Comparison of ENCODE assay signal across 8 cellular contexts in the genomic region with DNA sequence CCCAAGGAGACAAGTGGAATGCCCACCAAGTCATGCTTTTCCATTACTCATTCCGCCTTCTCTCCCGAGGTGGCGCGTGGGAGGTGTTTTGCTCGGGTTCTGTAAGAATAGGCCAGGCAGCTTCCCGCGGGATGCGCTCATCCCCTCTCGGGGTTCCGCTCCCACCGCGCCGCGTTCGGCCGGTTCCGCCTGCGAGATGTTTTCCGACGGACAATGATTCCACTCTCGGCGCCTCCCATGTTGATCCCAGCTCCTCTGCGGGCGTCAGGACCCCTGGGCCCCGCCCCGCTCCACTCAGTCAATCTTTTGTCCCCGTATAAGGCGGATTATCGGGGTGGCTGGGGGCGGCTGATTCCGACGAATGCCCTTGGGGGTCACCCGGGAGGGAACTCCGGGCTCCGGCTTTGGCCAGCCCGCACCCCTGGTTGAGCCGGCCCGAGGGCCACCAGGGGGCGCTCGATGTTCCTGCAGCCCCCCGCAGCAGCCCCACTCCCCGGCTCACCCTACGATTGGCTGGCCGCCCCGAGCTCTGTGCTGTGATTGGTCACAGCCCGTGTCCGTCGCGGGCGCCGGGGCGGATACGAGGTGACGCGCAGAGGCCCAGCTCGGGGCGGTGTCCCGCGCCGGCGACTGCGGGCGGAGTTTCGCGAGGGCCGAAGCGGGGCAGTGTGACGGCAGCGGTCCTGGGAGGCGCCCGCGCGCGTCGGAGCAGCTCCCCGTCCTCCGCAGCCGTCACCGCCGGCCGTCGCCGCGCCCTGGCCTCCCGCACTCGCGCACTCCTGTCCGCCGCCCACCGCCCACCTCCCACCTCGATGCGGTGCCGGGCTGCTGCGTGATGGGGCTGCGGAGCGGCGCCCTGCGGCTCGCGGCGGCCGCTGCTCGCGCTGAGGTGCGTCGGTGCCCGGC. TPM values are rescaled to one million over a fixed set of nuclear protein-coding genes. Genes with fewer than 3 reads are reported as not detected.
DNase-seq lines count a peak whose midpoint lies in the region; ATAC-seq and TF ChIP-seq lines count a peak whose summit lies in the region.

KIF1B (plus strand) TSS at position 666 of the 906 bp plus-strand sequence. CDS start 21,759 bp downstream, outside the sequence.

- peaks cover 20% of the 10 kb centered on the region for H3K4me1 ChIP-seq in DOHH2 (ENCODE audit: control insufficient read depth, low read length)
- H3K4me1 ChIP-seq in naive thymus-derived CD4-positive, alpha-beta T cell (ENCODE audit: control insufficient read depth in 2 of 2, insufficient read depth in 2 of 2, low read length in 2 of 2), result peaks cover 5 to 15% of the 10 kb centered on the region in 2 donors

- peaks cover 36% of the 10 kb centered on the region for H3K27me3 ChIP-seq in DOHH2 (ENCODE audit: control insufficient read depth, low read length)
- H3K27me3 ChIP-seq in naive thymus-derived CD4-positive, alpha-beta T cell (ENCODE audit: control insufficient read depth in 2 of 2, insufficient read depth in 2 of 2, low read length in 2 of 2), result peaks cover 0 to 4% of the 10 kb centered on the region in 2 donors

- H3K4me2 ChIP-seq in DOHH2 (ENCODE audit: low read length), result peak within 1 kb of the TSS; percentile 73

- H3K27me3 Mint-ChIP-seq in activated T-helper 1 cell treated with anti-CD3 and anti-CD28 coated beads, Interleukin-12 subunit alpha, Interleukin-12 subunit beta, Interleukin-2, Interleukin-4 antibody, amounts not matched to agents 30 ng/mL and 10 ng/mL and 1 ng/mL, durations not matched to agents 14 hours and 24 hours and 36 hours (ENCODE audit: insufficient read depth), result peaks cover 12% of the 10 kb centered on the region
- peaks cover 0 to 8% (median 0%) of the 10 kb centered on the region in 5 donors for H3K27me3 Mint-ChIP-seq in naive thymus-derived CD4-positive, alpha-beta T cell
- peaks cover 0 to 6% of the 10 kb centered on the region in 2 donors for H3K27me3 Mint-ChIP-seq in stimulated activated naive B cell treated with anti-CD40 and anti-IgM and Interleukin-4, amounts not matched to agents 10 μg/mL and 1 μg/mL and 100 μg/mL, for 72 hours

- peak within 1 kb of the TSS; percentile 92 for H3K4me3 Mint-ChIP-seq in activated T-helper 1 cell treated with anti-CD3 and anti-CD28 coated beads, Interleukin-12 subunit alpha, Interleukin-12 subunit beta, Interleukin-2, Interleukin-4 antibody, amounts not matched to agents 30 ng/mL and 10 ng/mL and 1 ng/mL, durations not matched to agents 14 hours and 24 hours and 36 hours
- H3K4me3 Mint-ChIP-seq in naive thymus-derived CD4-positive, alpha-beta T cell, result peak within 1 kb of the TSS; percentile 83 to 93 (median 90)
- H3K4me3 Mint-ChIP-seq in stimulated activated naive B cell treated with anti-CD40 and anti-IgM and Interleukin-4, amounts not matched to agents 10 μg/mL and 1 μg/mL and 100 μg/mL, for 72 hours, result peak within 1 kb of the TSS; percentile 96 to 98

- no peaks in the 10 kb centered on the region for H4K20me1 ChIP-seq in DOHH2 (ENCODE audit: control insufficient read depth, insufficient read depth, low read depth, low read length)

- H3K9me3 Mint-ChIP-seq in activated T-helper 1 cell treated with anti-CD3 and anti-CD28 coated beads, Interleukin-12 subunit alpha, Interleukin-12 subunit beta, Interleukin-2, Interleukin-4 antibody, amounts not matched to agents 30 ng/mL and 10 ng/mL and 1 ng/mL, durations not matched to agents 14 hours and 24 hours and 36 hours, result no peaks in the 10 kb centered on the region
- H3K9me3 Mint-ChIP-seq in naive thymus-derived CD4-positive, alpha-beta T cell, result no peaks in the 10 kb centered on the region
- H3K9me3 Mint-ChIP-seq in stimulated activated naive B cell treated with anti-CD40 and anti-IgM and Interleukin-4, amounts not matched to agents 10 μg/mL and 1 μg/mL and 100 μg/mL, for 72 hours, result no peaks in the 10 kb centered on the region

- H3K36me3 Mint-ChIP-seq in activated T-helper 1 cell treated with anti-CD3 and anti-CD28 coated beads, Interleukin-12 subunit alpha, Interleukin-12 subunit beta, Interleukin-2, Interleukin-4 antibody, amounts not matched to agents 30 ng/mL and 10 ng/mL and 1 ng/mL, durations not matched to agents 14 hours and 24 hours and 36 hours (ENCODE audit: low read depth), result no peaks in the 10 kb centered on the region
- no peaks in the 10 kb centered on the region for H3K36me3 Mint-ChIP-seq in naive thymus-derived CD4-positive, alpha-beta T cell
- H3K36me3 Mint-ChIP-seq in stimulated activated naive B cell treated with anti-CD40 and anti-IgM and Interleukin-4, amounts not matched to agents 10 μg/mL and 1 μg/mL and 100 μg/mL, for 72 hours, result no peaks in the 10 kb centered on the region

- peak; percentile 96 for DNase-seq in RKO (ENCODE audit: low spot score)
- peak; percentile 97 for DNase-seq in activated T-helper 1 cell treated with anti-CD3 and anti-CD28 coated beads, Interleukin-12 subunit alpha, Interleukin-12 subunit beta, Interleukin-2, Interleukin-4 antibody, amounts not matched to agents 30 ng/mL and 10 ng/mL and 1 ng/mL, durations not matched to agents 14 hours and 24 hours and 36 hours (ENCODE audit: low spot score)
- peak; percentile 99 for DNase-seq in fibroblast of gingiva (ENCODE audit: low read depth)
- DNase-seq in naive thymus-derived CD4-positive, alpha-beta T cell, result peak; percentile 93 to 98 (median 95)
- peak; percentile 97 for DNase-seq in stimulated activated naive B cell treated with anti-CD40 and anti-IgM and Interleukin-4, amounts not matched to agents 10 μg/mL and 1 μg/mL and 100 μg/mL, for 72 hours

- H3K9me2 ChIP-seq in DOHH2 (replicated peaks; ENCODE audit: control insufficient read depth, low read length), result no peaks in the 10 kb centered on the region

- intact Hi-C loops in activated T-helper 1 cell treated with anti-CD3 and anti-CD28 coated beads, Interleukin-12 subunit alpha, Interleukin-12 subunit beta, Interleukin-2, Interleukin-4 antibody, amounts not matched to agents 30 ng/mL and 10 ng/mL and 1 ng/mL, durations not matched to agents 14 hours and 24 hours and 36 hours (cut with micrococcal nuclease), result loop anchor here (1.0 to 5.0 kb wide), 11 partner anchors 27 to 583 kb away; partner anchors contain the start of genes CTNNBIP1, PEX14 and UBE4B
- intact Hi-C loops in naive thymus-derived CD4-positive, alpha-beta T cell (cut with micrococcal nuclease), result loop anchor here (1.0 to 10.0 kb wide), 9 partner anchors 75 to 285 kb away; partner anchors contain the start of genes DFFA (in 1 of the 2), LZIC (in 1 of the 2), NMNAT1 (in 1 of the 2) and PEX14 (in 1 of the 2)

- peaks cover 35% of the 10 kb centered on the region for H3K4me1 Mint-ChIP-seq in activated T-helper 1 cell treated with anti-CD3 and anti-CD28 coated beads, Interleukin-12 subunit alpha, Interleukin-12 subunit beta, Interleukin-2, Interleukin-4 antibody, amounts not matched to agents 30 ng/mL and 10 ng/mL and 1 ng/mL, durations not matched to agents 14 hours and 24 hours and 36 hours (ENCODE audit: low read depth)
- H3K4me1 Mint-ChIP-seq in naive thymus-derived CD4-positive, alpha-beta T cell, result peaks cover 14 to 37% (median 21%) of the 10 kb centered on the region in 7 donors
- H3K4me1 Mint-ChIP-seq in stimulated activated naive B cell treated with anti-CD40 and anti-IgM and Interleukin-4, amounts not matched to agents 10 μg/mL and 1 μg/mL and 100 μg/mL, for 72 hours, result peaks cover 12 to 37% of the 10 kb centered on the region in 2 donors

- no peaks in the 10 kb centered on the region for H3K79me2 ChIP-seq in DOHH2 (ENCODE audit: control insufficient read depth, low read length)

- H3K4me3 ChIP-seq in DOHH2 (ENCODE audit: low read length), result peak within 1 kb of the TSS; percentile 83
- peak within 1 kb of the TSS; percentile 94 for H3K4me3 ChIP-seq in naive thymus-derived CD4-positive, alpha-beta T cell (ENCODE audit: low read length)

- H3K27ac ChIP-seq in DOHH2 (ENCODE audit: low read depth, low read length), result no peak within 1 kb of the TSS
- H3K27ac ChIP-seq in KOPT-K1 (ENCODE audit: low read depth, low read length, poor library complexity, severe bottlenecking), result peak within 1 kb of the TSS; percentile 32
- peak within 1 kb of the TSS; percentile 75 for H3K27ac ChIP-seq in naive thymus-derived CD4-positive, alpha-beta T cell (ENCODE audit: low read depth, low read length)

- H3F3A ChIP-seq in DOHH2 (ENCODE audit: control insufficient read depth, insufficient read depth), result peaks cover 8% of the 10 kb centered on the region

- TF ChIP-seq CTCF in DOHH2 (IDR thresholded peaks at IDR 0.05; ENCODE audit: low read depth, low read length, poor library complexity, severe bottlenecking), result peak; percentile 92

- POLR2A ChIA-PET in naive thymus-derived CD4-positive, alpha-beta T cell (lab: Charles Lee), result interaction anchor here (0.6 to 1.4 kb wide), 4 partner anchors 10 to 308 kb away, joined by 3 to 10 read pairs (median 4); partner anchors contain the start of genes CENPS and PGD

- H3K9me3 ChIP-seq in DOHH2 (ENCODE audit: control insufficient read depth, insufficient read depth, low read length) (no peaks in the 10 kb centered on the region), KOPT-K1 (ENCODE audit: insufficient read depth, low read length, poor library complexity, severe bottlenecking) (no peaks in the 10 kb centered on the region)
- H3K9me3 ChIP-seq in naive thymus-derived CD4-positive, alpha-beta T cell (ENCODE audit: control insufficient read depth in 2 of 3, low read length in 3 of 3), result no peaks in the 10 kb centered on the region

- peak; percentile 95 for ATAC-seq in GM21786 (IDR thresholded peaks at IDR 0.05; ENCODE audit: unreplicated experiment)
- ATAC-seq in naive thymus-derived CD4-positive, alpha-beta T cell, result peak; percentile 99
- ATAC-seq in stimulated activated naive B cell treated with anti-CD40 and anti-IgM and Interleukin-4, amounts not matched to agents 10 μg/mL and 1 μg/mL and 100 μg/mL, for 72 hours (replicated peaks), result peak; percentile 98 to 99

- CTCF ChIA-PET in naive thymus-derived CD4-positive, alpha-beta T cell (lab: Charles Lee), result interaction anchor here (0.7 to 2.6 kb wide), 11 partner anchors 9 to 220 kb away, joined by 3 to 26 read pairs (median 3); partner anchors contain the start of gene CENPS

- peak within 1 kb of the TSS; percentile 83 for H3K27ac Mint-ChIP-seq in activated T-helper 1 cell treated with anti-CD3 and anti-CD28 coated beads, Interleukin-12 subunit alpha, Interleukin-12 subunit beta, Interleukin-2, Interleukin-4 antibody, amounts not matched to agents 30 ng/mL and 10 ng/mL and 1 ng/mL, durations not matched to agents 14 hours and 24 hours and 36 hours
- peak within 1 kb of the TSS; percentile 51 to 82 (median 67) for H3K27ac Mint-ChIP-seq in naive thymus-derived CD4-positive, alpha-beta T cell
- H3K27ac Mint-ChIP-seq in stimulated activated naive B cell treated with anti-CD40 and anti-IgM and Interleukin-4, amounts not matched to agents 10 μg/mL and 1 μg/mL and 100 μg/mL, for 72 hours, result peak within 1 kb of the TSS; percentile 96

- H3K36me3 ChIP-seq in DOHH2 (ENCODE audit: control insufficient read depth, low read length) (no peaks in the 10 kb centered on the region), KOPT-K1 (ENCODE audit: insufficient read depth, low read length) (no peaks in the 10 kb centered on the region)
- H3K36me3 ChIP-seq in naive thymus-derived CD4-positive, alpha-beta T cell (ENCODE audit: control insufficient read depth in 2 of 3, insufficient read depth in 3 of 3, low read length in 3 of 3), result no peaks in the 10 kb centered on the region

RNA-seq across cellular contexts. Expression of gene KIF1B, which starts in this region (rescaled TPM):
- total RNA-seq in activated T-helper 1 cell treated with anti-CD3 and anti-CD28 coated beads, Interleukin-12 subunit alpha, Interleukin-12 subunit beta, Interleukin-2, Interleukin-4 antibody, amounts not matched to agents 30 ng/mL and 10 ng/mL and 1 ng/mL, durations not matched to agents 14 hours and 24 hours and 36 hours, result 15.8 and 19.0 TPM in 2 replicates
- total RNA-seq in naive thymus-derived CD4-positive, alpha-beta T cell, result 10 to 100 TPM; 10.4 to 21.6 (median 13.4) TPM
- polyA plus RNA-seq in naive thymus-derived CD4-positive, alpha-beta T cell, result 1 to 10 TPM; 1.8 to 2.1 TPM
